Comparison of ENCODE assay signal across 25 cellular contexts in the genomic region with DNA sequence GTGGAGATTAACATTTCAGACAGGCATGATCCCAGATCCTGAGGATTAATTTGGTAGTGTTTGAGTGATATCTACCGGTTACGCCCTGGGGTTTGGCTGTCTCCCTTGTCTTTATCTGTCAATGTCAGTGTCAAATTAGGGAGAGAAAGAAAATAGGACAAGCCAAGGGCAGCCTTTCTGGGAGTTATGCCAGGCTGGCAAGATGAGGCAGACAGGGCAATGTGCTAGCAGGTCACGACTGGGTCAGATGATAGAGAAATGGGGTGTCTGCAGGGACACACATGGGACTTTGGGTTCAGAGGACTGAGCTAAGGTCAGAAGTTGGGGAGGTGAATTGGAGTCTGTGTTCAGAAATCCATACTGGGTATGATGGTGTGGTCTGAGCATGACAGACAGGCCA. TPM values are rescaled to one million over a fixed set of nuclear protein-coding genes. Genes with fewer than 3 reads are reported as not detected.
DNase-seq lines count a peak whose midpoint lies in the region; ATAC-seq and TF ChIP-seq lines count a peak whose summit lies in the region.
"Had no signal": no experiment of that assay in that cellular context is flagged by ENCODE, and none has a peak within 500 bp of the region (broad histone marks: within the 10 kb centered on the region; RNA-seq: fewer than 3 reads in every experiment).

No MANE protein-coding gene starts in this region.

- WGBS in adrenal gland, 4 donors: 25 to 53% (median 39%) methylated on average over 3 of the region's 3 CpGs

- H3K36me3 ChIP-seq in adrenal gland (replicated peaks in 1 of 2) (no peaks in the 10 kb centered on the region), left ventricle myocardium inferior (no peaks in the 10 kb centered on the region), parathyroid adenoma (ENCODE audit: control insufficient read depth, insufficient read depth, low read length) (no peaks in the 10 kb centered on the region)
- H3K36me3 ChIP-seq: BLaER1 had no signal

- no peak overlapping the region for H3K4me2 ChIP-seq in parathyroid adenoma (ENCODE audit: low read length)
- H3K4me2 ChIP-seq: BLaER1 had no signal

- H3K4me1 ChIP-seq in adrenal gland (replicated peaks in 1 of 2) (peaks cover 0 to 25% of the 10 kb centered on the region in 2 donors), left ventricle myocardium inferior (peaks cover 9% of the 10 kb centered on the region), parathyroid adenoma (no peaks in the 10 kb centered on the region)
- H3K4me1 ChIP-seq: BLaER1 had no signal

- H3K27ac ChIP-seq in adrenal gland: peak overlapping the region in 2 of 5 donors; percentile 23 to 44
- H3K27ac ChIP-seq in left ventricle myocardium inferior (replicated peaks): peak overlapping the region; percentile 67
- H3K27ac ChIP-seq in parathyroid adenoma: peak overlapping the region; percentile 4
- H3K27ac ChIP-seq: 22Rv1, BLaER1, GM23248 had no signal

- no peaks in the 10 kb centered on the region for H3K79me2 ChIP-seq in parathyroid adenoma

- DNase-seq in NCI-H82 (lab: John Stamatoyannopoulos, UW): peak; percentile 44
- no peak for DNase-seq in NCI-H82 treated with DMSO at 0.1 percent for 48 hours (lab: John Stamatoyannopoulos, UW; ENCODE audit: unreplicated experiment)
- DNase-seq in adrenal gland: peak; percentile 62 to 90 (median 80)
- DNase-seq in left ventricle myocardium inferior: peak; percentile 45
- no peak for DNase-seq in activated CD4-positive, CD25-positive, alpha-beta regulatory T cell treated with anti-CD3 and anti-CD28 coated beads, Interleukin-2, amount 50 U/mL, for 72 hours
- DNase-seq: ACHN; CD4-positive, alpha-beta T cell; COR-L47; DMS79; GM23248; H9; HFFc6; Karpas-422; MV-4-11; NCI-H1105 treated with DMSO at 0.1 percent for 48 hours; NCI-H2029 treated with DMSO at 0.1 percent for 48 hours; NCI-H226; NCI-H510A treated with DMSO at 0.1 percent for 48 hours; NCI-H748 treated with DMSO at 0.1 percent for 48 hours; OCI-M1 had no signal

- TF ChIP-seq CTCF in adrenal gland (IDR thresholded peaks at IDR 0.05) (no peak), left ventricle myocardium inferior (IDR thresholded peaks at IDR 0.05; ENCODE audit: borderline replicate concordance) (no peak), parathyroid adenoma (IDR thresholded peaks at IDR 0.05) (no peak)

- TF ChIP-seq POLR2A in adrenal gland (IDR thresholded peaks at IDR 0.05): no peak

- no peak overlapping the region for H3K9ac ChIP-seq in parathyroid adenoma
- H3K9ac ChIP-seq: BLaER1, GM23248 had no signal

- peak overlapping the region; percentile 28 for H2AFZ ChIP-seq in parathyroid adenoma
- H2AFZ ChIP-seq: GM23248 had no signal

- H3K4me3 ChIP-seq in adrenal gland (no peak overlapping the region), left ventricle myocardium inferior (no peak overlapping the region), parathyroid adenoma (ENCODE audit: low read depth, low read length) (no peak overlapping the region)
- H3K4me3 ChIP-seq: BLaER1, GM23248 had no signal

- H3K9me3 ChIP-seq in adrenal gland (replicated peaks in 1 of 3) (no peaks in the 10 kb centered on the region), left ventricle myocardium inferior (replicated peaks) (peaks cover 5% of the 10 kb centered on the region), parathyroid adenoma (ENCODE audit: control insufficient read depth, low read length) (no peaks in the 10 kb centered on the region)
- H3K9me3 ChIP-seq: BLaER1 had no signal

- no peak for ATAC-seq in GM21423 (IDR thresholded peaks at IDR 0.05; ENCODE audit: unreplicated experiment)
- ATAC-seq in GM18858 (IDR thresholded peaks at IDR 0.05; ENCODE audit: unreplicated experiment): no peak

- no peaks in the 10 kb centered on the region for H3K27me3 ChIP-seq in adrenal gland
- no peaks in the 10 kb centered on the region for H3K27me3 ChIP-seq in left ventricle myocardium inferior (ENCODE audit: low read depth)
- no peaks in the 10 kb centered on the region for H3K27me3 ChIP-seq in parathyroid adenoma (ENCODE audit: control insufficient read depth, insufficient read depth, low read length)
- H3K27me3 ChIP-seq: BLaER1 had no signal

- intact Hi-C loops in adrenal gland (cut with DNase I) (no loop called here), left ventricle myocardium inferior (cut with micrococcal nuclease) (no loop called here)

RNA-seq across cellular contexts. Expression of a gene that starts 27.4 kb away (rescaled TPM):
- total RNA-seq in adrenal gland (100 to 1,000 TPM in 2 of 8 donors, 10 to 100 TPM in 6; 24.8 to 116 (median 40.6) TPM), left ventricle myocardium inferior (8.3 TPM)
- polyA plus RNA-seq in adrenal gland: 10 to 100 TPM; 18.7 to 38.6 (median 36.7) TPM

Comparison
In these comparisons a context has a peak if more than half of its experiments do, and no peak if none do; other contexts are left out.
1. DNase-seq: peak in NCI-H82 (single experiment), adrenal gland (7 of 7) and left ventricle myocardium inferior (single experiment); none in NCI-H82 treated with DMSO at 0.1 percent for 48 hours (single experiment) and activated CD4-positive, CD25-positive, alpha-beta regulatory T cell treated with anti-CD3 and anti-CD28 coated beads, Interleukin-2, amount 50 U/mL, for 72 hours (single experiment).